8 cellular contexts compared by ENCODE assay signal in genomic region chr20:50146732-50147662, GRCh38. TPM values are rescaled to one million over a fixed set of nuclear protein-coding genes. Genes with fewer than 3 reads are reported as not detected.
A peak's percentile ranks its signal among the peaks of the same experiment; 100 is the strongest.
DNase-seq lines count a peak whose midpoint lies in the region; ATAC-seq and TF ChIP-seq lines count a peak whose summit lies in the region.

No MANE protein-coding gene starts in this region.

- peak; percentile 15 to 67 (median 48) for DNase-seq in activated CD4-positive, CD25-positive, alpha-beta regulatory T cell (lab: John Stamatoyannopoulos, UW)
- no peak for DNase-seq in chondrocyte (ENCODE audit: low spot score)
- DNase-seq in stimulated activated naive CD4-positive, alpha-beta T cell (lab: John Stamatoyannopoulos, UW) = peak; percentile 58 to 88 (median 79)

- peak; percentile 93 for ATAC-seq in GM18868 (IDR thresholded peaks at IDR 0.05; ENCODE audit: unreplicated experiment)
- ATAC-seq in HG03571 (IDR thresholded peaks at IDR 0.05; ENCODE audit: unreplicated experiment) = peak; percentile 76
- ATAC-seq in HG03521 (IDR thresholded peaks at IDR 0.05; ENCODE audit: unreplicated experiment) = no peak
- no peak for ATAC-seq in SK-N-SH treated with all-trans-retinoic acid at 6 μM for 48 hours

- H3K27ac ChIP-seq in muscle layer of colon (ENCODE audit: low read depth, low read length) = peak overlapping the region; percentile 68

- peaks cover 50% of the 10 kb centered on the region for H3K4me1 ChIP-seq in muscle layer of colon (ENCODE audit: insufficient read depth, low read length)

- no peaks in the 10 kb centered on the region for H3K27me3 Mint-ChIP-seq in chondrocyte (ENCODE audit: low read depth)

- no peak overlapping the region for H3K9ac ChIP-seq in muscle layer of colon (ENCODE audit: low read length)

- peaks cover 11% of the 10 kb centered on the region for H3K36me3 Mint-ChIP-seq in chondrocyte (ENCODE audit: low read depth)

- TF ChIP-seq CTCF in chondrocyte (IDR thresholded peaks at IDR 0.05) = no peak

- no peaks in the 10 kb centered on the region for H3K27me3 ChIP-seq in muscle layer of colon (ENCODE audit: control insufficient read depth in 1 of 2, insufficient read depth in 2 of 2, low read length in 2 of 2)

- H3K4me3 Mint-ChIP-seq in chondrocyte (ENCODE audit: unreplicated experiment) = peak overlapping the region; percentile 12

- peaks cover 16% of the 10 kb centered on the region for H3K36me3 ChIP-seq in muscle layer of colon (ENCODE audit: insufficient read depth, low read length)

- no peaks in the 10 kb centered on the region for H3K9me3 ChIP-seq in muscle layer of colon (ENCODE audit: low read length)

- H3K27ac Mint-ChIP-seq in chondrocyte (ENCODE audit: unreplicated experiment) = peak overlapping the region; percentile 92

- no peaks in the 10 kb centered on the region for H3K9me3 Mint-ChIP-seq in chondrocyte (ENCODE audit: low read depth)

- no peak overlapping the region for H3K4me3 ChIP-seq in muscle layer of colon (ENCODE audit: low read depth in 1 of 2, low read length in 2 of 2)

- peaks cover 79% of the 10 kb centered on the region for H3K4me1 Mint-ChIP-seq in chondrocyte (ENCODE audit: low read depth)

TF ChIP-seq in SK-N-SH treated with all-trans-retinoic acid at 6 μM for 48 hours, 23 proteins besides CTCF, POLR2A, EP300 and RAD21:
- TF ChIP-seq GLIS3 (CRISPR knock-in tag; IDR thresholded peaks at IDR 0.05) = no peak
- no peak for TF ChIP-seq TOX (CRISPR knock-in tag; IDR thresholded peaks at IDR 0.05; ENCODE audit: borderline replicate concordance)
- TF ChIP-seq CREB5 (CRISPR knock-in tag; IDR thresholded peaks at IDR 0.05; ENCODE audit: low read depth) = no peak
- TF ChIP-seq OSR1 (CRISPR knock-in tag; IDR thresholded peaks at IDR 0.05) = no peak
- TF ChIP-seq RARB (CRISPR knock-in tag; IDR thresholded peaks at IDR 0.05) = no peak
- no peak for TF ChIP-seq ARNTL (CRISPR knock-in tag; IDR thresholded peaks at IDR 0.05; ENCODE audit: borderline replicate concordance, low read depth)
- no peak for TF ChIP-seq TCF4 (CRISPR knock-in tag; IDR thresholded peaks at IDR 0.05; ENCODE audit: borderline replicate concordance)
- no peak for TF ChIP-seq SNAI2 (CRISPR knock-in tag; IDR thresholded peaks at IDR 0.05)
- no peak for TF ChIP-seq ZFP30 (CRISPR knock-in tag; IDR thresholded peaks at IDR 0.05)

RNA-seq across cellular contexts. Expression of gene PEDS1, which starts 6.5 kb away (rescaled TPM):
- 36.8 to 42.3 TPM (median 41.4 TPM) in 3 replicates for total RNA-seq in chondrocyte

RNA-seq across cellular contexts. Expression of gene UBE2V1, which starts 34.0 kb away (rescaled TPM):
- 79.8 to 100 TPM (median 82.0 TPM) in 3 replicates for total RNA-seq in chondrocyte

RNA-seq across cellular contexts. Expression of gene CEBPB, which starts 43.6 kb away (rescaled TPM):
- 20.4 to 81.4 TPM (median 78.7 TPM) in 3 replicates for total RNA-seq in chondrocyte

Comparison
In these comparisons a context has a peak if more than half of its experiments do, and no peak if none do; other contexts are left out.
1. ATAC-seq: peak in GM18868 (single experiment) and HG03571 (single experiment); none in HG03521 (single experiment) and SK-N-SH treated with all-trans-retinoic acid at 6 μM for 48 hours (single experiment).